Comparison of ENCODE assay signal across 9 cellular contexts in genomic region chr1:203321273-203322052, GRCh38. TPM values are rescaled to one million over a fixed set of nuclear protein-coding genes. Genes with fewer than 3 reads are reported as not detected.
DNase-seq lines count a peak whose midpoint lies in the region; ATAC-seq and TF ChIP-seq lines count a peak whose summit lies in the region.
"Had no signal": no experiment of that assay in that cellular context is flagged by ENCODE, and none has a peak within 500 bp of the region (broad histone marks: within the 10 kb centered on the region; RNA-seq: fewer than 3 reads in every experiment).

No MANE protein-coding gene starts in this region.

- no peak for DNase-seq in activated naive CD4-positive, alpha-beta T cell treated with anti-CD3 and anti-CD28 coated beads, Interleukin-2, amount 50 U/mL, for 16 hours
- DNase-seq in activated CD8-positive, alpha-beta T cell treated with anti-CD3 and anti-CD28 coated beads for 36 hours, result no peak
- no peak for DNase-seq in lower lobe of right lung
- DNase-seq in transverse colon, result no peak
- no peak for DNase-seq in NCI-H2196 (lab: John Stamatoyannopoulos, UW; ENCODE audit: unreplicated experiment)
- no peak for DNase-seq in NCI-H345 (lab: John Stamatoyannopoulos, UW)
- no peak for DNase-seq in effector CD8-positive, alpha-beta T cell (lab: John Stamatoyannopoulos, UW)
- DNase-seq: foreskin keratinocyte had no signal

- no peaks in the 10 kb centered on the region for H3K9me3 Mint-ChIP-seq in activated naive CD4-positive, alpha-beta T cell treated with anti-CD3 and anti-CD28 coated beads, Interleukin-2, amount 50 U/mL, for 24 hours
- H3K9me3 Mint-ChIP-seq in activated CD8-positive, alpha-beta T cell treated with anti-CD3 and anti-CD28 coated beads for 36 hours, result no peaks in the 10 kb centered on the region

- H3K27ac ChIP-seq in lower lobe of right lung, result peak overlapping the region; percentile 97
- H3K27ac ChIP-seq in transverse colon, result peak overlapping the region; percentile 95 to 99 (median 96)
- H3K27ac ChIP-seq: foreskin keratinocyte had no signal

- POLR2A ChIA-PET in activated CD8-positive, alpha-beta T cell treated with anti-CD3 and anti-CD28 coated beads for 36 hours (lab: Charles Lee), result interaction anchor here (0.7 to 9.5 kb wide), 5 partner anchors 11 to 295 kb away, joined by 3 to 224 read pairs (median 5); partner anchors contain the start of gene BTG2

- no peak for ATAC-seq in activated CD8-positive, alpha-beta T cell treated with anti-CD3 and anti-CD28 coated beads for 36 hours
- no peak for ATAC-seq in lower lobe of right lung

- TF ChIP-seq POLR2A in transverse colon (IDR thresholded peaks at IDR 0.05), result no peak

- H3K4me3 Mint-ChIP-seq in activated naive CD4-positive, alpha-beta T cell treated with anti-CD3 and anti-CD28 coated beads, Interleukin-2, amount 50 U/mL, for 24 hours, result peak overlapping the region; percentile 77
- H3K4me3 Mint-ChIP-seq in activated CD8-positive, alpha-beta T cell treated with anti-CD3 and anti-CD28 coated beads for 36 hours, result no peak overlapping the region

- peaks cover 85% of the 10 kb centered on the region for H3K4me1 ChIP-seq in lower lobe of right lung
- H3K4me1 ChIP-seq in transverse colon, result peaks cover 65 to 86% (median 75%) of the 10 kb centered on the region in 4 donors

- CTCF ChIA-PET in activated CD8-positive, alpha-beta T cell treated with anti-CD3 and anti-CD28 coated beads for 36 hours (lab: Charles Lee), result interaction anchor here (0.7 to 13.0 kb wide), 11 partner anchors 13 to 282 kb away, joined by 3 to 273 read pairs (median 6); partner anchors contain the start of gene BTG2

- no peaks in the 10 kb centered on the region for H3K36me3 Mint-ChIP-seq in activated naive CD4-positive, alpha-beta T cell treated with anti-CD3 and anti-CD28 coated beads, Interleukin-2, amount 50 U/mL, for 24 hours
- no peaks in the 10 kb centered on the region for H3K36me3 Mint-ChIP-seq in activated CD8-positive, alpha-beta T cell treated with anti-CD3 and anti-CD28 coated beads for 36 hours (ENCODE audit: low read depth)

- H3K36me3 ChIP-seq in lower lobe of right lung (no peaks in the 10 kb centered on the region), transverse colon (no peaks in the 10 kb centered on the region)

- H3K4me3 ChIP-seq in lower lobe of right lung (no peak overlapping the region), transverse colon (no peak overlapping the region)

- H3K9me3 ChIP-seq in lower lobe of right lung (no peaks in the 10 kb centered on the region), transverse colon (no peaks in the 10 kb centered on the region)

- H3K27me3 ChIP-seq in lower lobe of right lung (ENCODE audit: low read depth) (no peaks in the 10 kb centered on the region), transverse colon (no peaks in the 10 kb centered on the region)
- H3K27me3 ChIP-seq: foreskin keratinocyte had no signal

- no peaks in the 10 kb centered on the region for H3K27me3 Mint-ChIP-seq in activated naive CD4-positive, alpha-beta T cell treated with anti-CD3 and anti-CD28 coated beads, Interleukin-2, amount 50 U/mL, for 24 hours
- no peaks in the 10 kb centered on the region for H3K27me3 Mint-ChIP-seq in activated CD8-positive, alpha-beta T cell treated with anti-CD3 and anti-CD28 coated beads for 36 hours

- intact Hi-C loops in activated CD8-positive, alpha-beta T cell treated with anti-CD3 and anti-CD28 coated beads for 36 hours (cut with micrococcal nuclease), result no loop called here
- intact Hi-C loops in lower lobe of right lung (cut with DNase I) (no loop called here), transverse colon (cut with DNase I; ENCODE audit: low total_unique reads) (no loop called here)

- peak overlapping the region; percentile 98 for H3K27ac Mint-ChIP-seq in activated naive CD4-positive, alpha-beta T cell treated with anti-CD3 and anti-CD28 coated beads, Interleukin-2, amount 50 U/mL, for 24 hours
- peak overlapping the region; percentile 80 for H3K27ac Mint-ChIP-seq in activated CD8-positive, alpha-beta T cell treated with anti-CD3 and anti-CD28 coated beads for 36 hours

- no peak for TF ChIP-seq CTCF in activated CD8-positive, alpha-beta T cell treated with anti-CD3 and anti-CD28 coated beads for 36 hours (IDR thresholded peaks at IDR 0.05)
- no peak for TF ChIP-seq CTCF in lower lobe of right lung (IDR thresholded peaks at IDR 0.05)
- TF ChIP-seq CTCF in transverse colon (IDR thresholded peaks at IDR 0.05), result no peak

- H3K4me1 Mint-ChIP-seq in activated naive CD4-positive, alpha-beta T cell treated with anti-CD3 and anti-CD28 coated beads, Interleukin-2, amount 50 U/mL, for 24 hours, result peaks cover 91% of the 10 kb centered on the region
- H3K4me1 Mint-ChIP-seq in activated CD8-positive, alpha-beta T cell treated with anti-CD3 and anti-CD28 coated beads for 36 hours (ENCODE audit: low read depth), result peaks cover 85% of the 10 kb centered on the region

- 30 to 49% methylated on average over 2 to 6 of the region's 6 CpGs for WGBS in transverse colon (ENCODE audit: low coverage in 1 of 2), 2 donors

- in situ Hi-C loops in transverse colon (cut with MboI; ENCODE audit: low pct_ligation_motif_present in 1 of 4, low pct_unique_long_range_greater_than_20kb in 1 of 4, low sequenced_read_pairs in 3 of 4), result no loop called here

- TF ChIP-seq EP300 in transverse colon (IDR thresholded peaks at IDR 0.05; ENCODE audit: low read depth), result no peak

RNA-seq across cellular contexts. Expression of gene BTG2, which starts 16.1 kb away (rescaled TPM):
- 100 to 1,000 TPM; 115 TPM for total RNA-seq in activated CD8-positive, alpha-beta T cell treated with anti-CD3 and anti-CD28 coated beads for 36 hours
- 96.7 TPM for total RNA-seq in lower lobe of right lung
- total RNA-seq in transverse colon, result 100 to 1,000 TPM in 3 of 4 donors, 10 to 100 TPM in 1; 98.9 to 144 (median 142) TPM

RNA-seq across cellular contexts. Expression of gene FMOD, which starts 29.5 kb away (rescaled TPM):
- total RNA-seq in activated CD8-positive, alpha-beta T cell treated with anti-CD3 and anti-CD28 coated beads for 36 hours, result 1 to 10 TPM; 1.4 to 2.4 TPM
- total RNA-seq in lower lobe of right lung (28.9 TPM), transverse colon (10 to 100 TPM; 13.5 to 44.0 (median 17.8) TPM)
